Comparison of ENCODE assay signal across 8 cellular contexts in genomic region chr2:108787209-108787558, GRCh38. TPM values are rescaled to one million over a fixed set of nuclear protein-coding genes. Genes with fewer than 3 reads are reported as not detected.
DNase-seq lines count a peak whose midpoint lies in the region; ATAC-seq and TF ChIP-seq lines count a peak whose summit lies in the region.

No MANE protein-coding gene starts in this region.

- no peak overlapping the region for H4K8ac ChIP-seq in neuronal stem cell (ENCODE audit: low read depth, low read length)

- H3K9me3 Mint-ChIP-seq in CD4-positive, alpha-beta T cell: no peaks in the 10 kb centered on the region
- no peaks in the 10 kb centered on the region for H3K9me3 Mint-ChIP-seq in effector memory CD8-positive, alpha-beta T cell

- POLR2A ChIA-PET in CD4-positive, alpha-beta T cell (lab: Charles Lee): no interaction called here

- peaks cover 22% of the 10 kb centered on the region for H3K4me1 Mint-ChIP-seq in CD4-positive, alpha-beta T cell (ENCODE audit: low read depth)
- H3K4me1 Mint-ChIP-seq in effector memory CD8-positive, alpha-beta T cell (ENCODE audit: low read depth in 2 of 2): peaks cover 9 to 11% of the 10 kb centered on the region in 2 donors

- no peak overlapping the region for H3K4ac ChIP-seq in neuronal stem cell (ENCODE audit: low read length)

- no peak for TF ChIP-seq CTCF in CD4-positive, alpha-beta T cell (IDR thresholded peaks at IDR 0.05)
- TF ChIP-seq CTCF in NB4 (IDR thresholded peaks at IDR 0.05; ENCODE audit: low read depth, low read length) (no peak), GM10266 (IDR thresholded peaks at IDR 0.05; ENCODE audit: control insufficient read depth, insufficient read depth, low read depth, missing control alignments) (no peak)

- H2BK15ac ChIP-seq in neuronal stem cell (ENCODE audit: low read length): no peak overlapping the region

- H3K36me3 ChIP-seq in neuronal stem cell (replicated peaks in 1 of 2; ENCODE audit: control insufficient read depth in 2 of 2, insufficient read depth in 2 of 2, low read length in 2 of 2): peaks cover 14 to 66% of the 10 kb centered on the region in 2 donors

- H3K27ac ChIP-seq in CD4-positive, alpha-beta T cell (ENCODE audit: low read depth, low read length): no peak overlapping the region
- H3K27ac ChIP-seq in neuronal stem cell (replicated peaks; ENCODE audit: low read length): peak overlapping the region; percentile 90

- no peak overlapping the region for H3K23ac ChIP-seq in neuronal stem cell (ENCODE audit: low read depth, low read length, poor library complexity)

- H3K4me2 ChIP-seq in neuronal stem cell (ENCODE audit: insufficient read depth, low read length, poor library complexity, severe bottlenecking): peak overlapping the region; percentile 53

- peaks cover 54% of the 10 kb centered on the region for H3K36me3 Mint-ChIP-seq in CD4-positive, alpha-beta T cell (ENCODE audit: low read depth)
- H3K36me3 Mint-ChIP-seq in effector memory CD8-positive, alpha-beta T cell (ENCODE audit: insufficient read depth): peaks cover 28% of the 10 kb centered on the region

- DNase-seq in CD4-positive, alpha-beta T cell: no peak
- no peak for DNase-seq in NB4 (ENCODE audit: low read depth)
- no peak for DNase-seq in effector memory CD8-positive, alpha-beta T cell
- DNase-seq in neuronal stem cell (ENCODE audit: low spot score): peak; percentile 2
- DNase-seq in GM10266 (ENCODE audit: extremely low spot score): no peak
- no peak for DNase-seq in epidermal melanocyte (ENCODE audit: insufficient read length, low spot score)

- H2AFZ ChIP-seq in neuronal stem cell (ENCODE audit: low read length): peak overlapping the region; percentile 95

- H2BK120ac ChIP-seq in neuronal stem cell (ENCODE audit: low read depth, low read length): no peak overlapping the region

- peak overlapping the region; percentile 87 for H3K4me3 Mint-ChIP-seq in CD4-positive, alpha-beta T cell
- peak overlapping the region; percentile 89 to 98 for H3K4me3 Mint-ChIP-seq in effector memory CD8-positive, alpha-beta T cell

- H4K91ac ChIP-seq in neuronal stem cell (ENCODE audit: low read depth, low read length, poor library complexity): no peak overlapping the region

- no peak overlapping the region for H3K9ac ChIP-seq in neuronal stem cell (ENCODE audit: low read depth, low read length, poor library complexity)

- H3K27ac Mint-ChIP-seq in CD4-positive, alpha-beta T cell: peak overlapping the region; percentile 92
- peak overlapping the region in 1 of 2 donors; percentile 64 for H3K27ac Mint-ChIP-seq in effector memory CD8-positive, alpha-beta T cell

- intact Hi-C loops in CD4-positive, alpha-beta T cell (cut with DNase I, micrococcal nuclease): loop anchor here (2.0 to 10.0 kb wide), 6 partner anchors 68 to 338 kb away; partner anchors contain the start of genes EDAR (in 2 of the 2), LIMS1 (in 1 of the 2), RANBP2 (in 1 of the 2) and SH3RF3 (in 1 of the 2)

- peaks cover 3% of the 10 kb centered on the region for H3K79me1 ChIP-seq in neuronal stem cell (ENCODE audit: low read depth, low read length)

- H3K4me1 ChIP-seq in neuronal stem cell (ENCODE audit: control insufficient read depth in 2 of 2, insufficient read depth in 1 of 2, low read depth in 1 of 2, low read length in 2 of 2): peaks cover 0 to 3% of the 10 kb centered on the region in 2 donors

- CTCF ChIA-PET in CD4-positive, alpha-beta T cell (lab: Charles Lee): interaction anchor here (1.7 kb wide), 1 partner anchor 201 kb away, joined by 4 read pairs; no protein-coding TSS in a partner anchor

- no peak overlapping the region for H3K18ac ChIP-seq in neuronal stem cell (ENCODE audit: low read length)

- peak overlapping the region; percentile 89 for H3K4me3 ChIP-seq in NB4 (ENCODE audit: low read depth, low read length)
- peak overlapping the region; percentile 55 to 89 for H3K4me3 ChIP-seq in neuronal stem cell (ENCODE audit: low read length in 2 of 2)

- H2BK5ac ChIP-seq in neuronal stem cell (ENCODE audit: low read length): no peak overlapping the region

- WGBS in neuronal stem cell (ENCODE audit: extremely low coverage in 2 of 2, insufficient read length in 2 of 2, insufficient replicate concordance in 1 of 2), 2 donors: no CpG with 5 or more reads among the region's 6 CpGs

- no peak overlapping the region for H2BK12ac ChIP-seq in neuronal stem cell (ENCODE audit: low read length)

- no peak for ATAC-seq in CD4-positive, alpha-beta T cell (ENCODE audit: poor library complexity)
- ATAC-seq in effector memory CD8-positive, alpha-beta T cell (replicated peaks): no peak
- ATAC-seq in GM18505 (IDR thresholded peaks at IDR 0.05; ENCODE audit: unreplicated experiment) (no peak), GM18907 (IDR thresholded peaks at IDR 0.05; ENCODE audit: unreplicated experiment) (no peak)

- TF ChIP-seq POLR2A in NB4 (IDR thresholded peaks at IDR 0.05; ENCODE audit: extremely low read depth, insufficient read length) (no peak), GM18505 (IDR thresholded peaks at IDR 0.05; ENCODE audit: borderline replicate concordance, extremely low read depth, insufficient read depth, insufficient read length) (no peak)

- no peak overlapping the region for H3K14ac ChIP-seq in neuronal stem cell (ENCODE audit: low read length)

- no peaks in the 10 kb centered on the region for H3K9me3 ChIP-seq in CD4-positive, alpha-beta T cell (ENCODE audit: control insufficient read depth, low read length)
- H3K9me3 ChIP-seq in neuronal stem cell (replicated peaks in 1 of 2; ENCODE audit: control insufficient read depth in 2 of 2, insufficient read depth in 1 of 2, low read depth in 1 of 2, low read length in 2 of 2): no peaks in the 10 kb centered on the region

- H3K27me3 Mint-ChIP-seq in CD4-positive, alpha-beta T cell: no peaks in the 10 kb centered on the region
- no peaks in the 10 kb centered on the region for H3K27me3 Mint-ChIP-seq in effector memory CD8-positive, alpha-beta T cell

- H2AK5ac ChIP-seq in neuronal stem cell (ENCODE audit: low read depth, low read length): no peak overlapping the region

- H3K27me3 ChIP-seq in CD4-positive, alpha-beta T cell (ENCODE audit: control insufficient read depth, insufficient read depth, low read length): no peaks in the 10 kb centered on the region
- no peaks in the 10 kb centered on the region for H3K27me3 ChIP-seq in neuronal stem cell (ENCODE audit: control insufficient read depth in 3 of 3, insufficient read depth in 3 of 3, low read depth in 1 of 3, low read length in 3 of 3)

RNA-seq across cellular contexts. Expression of gene CCDC138, which starts 0.6 kb away (rescaled TPM):
- total RNA-seq in CD4-positive, alpha-beta T cell: 1 to 10 TPM; 4.7 to 5.8 TPM
- 26.5 TPM for polyA plus RNA-seq in neuronal stem cell (2013, experiment 1 of 2)
- 25.2 TPM for polyA plus RNA-seq in neuronal stem cell (2013, experiment 2 of 2)
